Comparison of ENCODE assay signal across 22 cellular contexts in genomic region chr1:246338098-246338497, GRCh38.
"Had no signal": no experiment of that assay in that cellular context is flagged by ENCODE, and none has a peak within 500 bp of the region (broad histone marks: within the 10 kb centered on the region; RNA-seq: fewer than 3 reads in every experiment).

No MANE protein-coding gene starts in this region.

- H3K4me3 Mint-ChIP-seq: naive thymus-derived CD4-positive, alpha-beta T cell; neural crest cell; stimulated activated naive B cell treated with anti-CD40 and anti-IgM and Interleukin-4, amounts not matched to agents 10 μg/mL and 1 μg/mL and 100 μg/mL, for 72 hours had no signal

- H3K9me3 Mint-ChIP-seq: neural crest cell; stimulated activated naive B cell treated with anti-CD40 and anti-IgM and Interleukin-4, amounts not matched to agents 10 μg/mL and 1 μg/mL and 100 μg/mL, for 72 hours had no signal

- H3K27me3 Mint-ChIP-seq: naive thymus-derived CD4-positive, alpha-beta T cell; stimulated activated naive B cell treated with anti-CD40 and anti-IgM and Interleukin-4, amounts not matched to agents 10 μg/mL and 1 μg/mL and 100 μg/mL, for 72 hours; stimulated activated naive CD8-positive, alpha-beta T cell treated with anti-CD3 and anti-CD28 coated beads, Interleukin-15, amount 100 ng/mL, for 72 hours had no signal

- DNase-seq: dorsolateral prefrontal cortex; effector memory CD4-positive, alpha-beta T cell; gastrocnemius medialis; heart right ventricle; hypothalamus; kidney glomerular epithelial cell; mammary epithelial cell; naive thymus-derived CD4-positive, alpha-beta T cell; posterior cingulate gyrus; spleen; stimulated activated CD4-positive, alpha-beta T cell treated with anti-CD3 and anti-CD28 coated beads, Interleukin-15, amount 100 ng/mL, for 24 hours; stimulated activated CD4-positive, alpha-beta T cell treated with anti-CD3 and anti-CD28 coated beads, Interleukin-1b, Interleukin-23, amount 100 ng/mL, for 48 hours; stimulated activated CD4-positive, alpha-beta T cell treated with anti-CD3 and anti-CD28 coated beads, Interleukin-4, amount 100 ng/mL, for 24 hours; stimulated activated naive B cell treated with anti-CD40 and anti-IgM and Interleukin-4, amounts not matched to agents 10 μg/mL and 1 μg/mL and 100 μg/mL, for 72 hours; stimulated activated naive CD8-positive, alpha-beta T cell treated with anti-CD3 and anti-CD28 coated beads, Interleukin-15, amount 100 ng/mL, for 72 hours; testis; upper lobe of right lung had no signal

- H3K4me1 Mint-ChIP-seq: neural crest cell had no signal

- ATAC-seq: gastrocnemius medialis; heart right ventricle; naive thymus-derived CD4-positive, alpha-beta T cell; sciatic nerve; stimulated activated naive B cell treated with anti-CD40 and anti-IgM and Interleukin-4, amounts not matched to agents 10 μg/mL and 1 μg/mL and 100 μg/mL, for 72 hours; upper lobe of right lung had no signal

- H3K27ac Mint-ChIP-seq: naive thymus-derived CD4-positive, alpha-beta T cell; stimulated activated naive B cell treated with anti-CD40 and anti-IgM and Interleukin-4, amounts not matched to agents 10 μg/mL and 1 μg/mL and 100 μg/mL, for 72 hours had no signal

- H3K4me3 ChIP-seq: dorsolateral prefrontal cortex, esophagus muscularis mucosa, gastrocnemius medialis, heart right ventricle, spleen, testis, tibial nerve, upper lobe of right lung, vagina had no signal
